In the genomic region with DNA sequence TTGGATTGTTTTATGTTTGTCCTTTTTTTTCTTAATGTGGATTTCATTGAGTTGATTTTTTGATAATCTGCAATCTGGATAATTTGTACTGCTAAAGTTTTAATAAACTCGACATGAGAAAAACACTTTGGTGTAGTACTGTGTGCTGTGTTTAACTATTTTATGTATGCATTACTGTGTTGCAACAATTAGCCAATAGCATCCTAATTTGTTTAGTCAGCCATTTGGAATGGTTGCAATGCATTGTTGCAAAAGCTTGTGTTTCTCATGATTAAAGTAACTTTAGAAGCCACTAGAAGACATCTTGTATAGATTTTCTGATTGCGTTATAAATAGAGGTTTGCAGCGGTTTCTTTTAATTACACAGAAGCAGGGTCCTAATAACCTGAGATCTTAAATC, we compare ENCODE assay signal across 1 cellular context.
TF ChIP-seq lines count a peak whose summit lies in the region.

No MANE protein-coding gene starts in this region.

TF ChIP-seq in IMR-90, 13 proteins besides CTCF, POLR2A, EP300 and RAD21 (continued from another document):
- TF ChIP-seq, protein P1, sequence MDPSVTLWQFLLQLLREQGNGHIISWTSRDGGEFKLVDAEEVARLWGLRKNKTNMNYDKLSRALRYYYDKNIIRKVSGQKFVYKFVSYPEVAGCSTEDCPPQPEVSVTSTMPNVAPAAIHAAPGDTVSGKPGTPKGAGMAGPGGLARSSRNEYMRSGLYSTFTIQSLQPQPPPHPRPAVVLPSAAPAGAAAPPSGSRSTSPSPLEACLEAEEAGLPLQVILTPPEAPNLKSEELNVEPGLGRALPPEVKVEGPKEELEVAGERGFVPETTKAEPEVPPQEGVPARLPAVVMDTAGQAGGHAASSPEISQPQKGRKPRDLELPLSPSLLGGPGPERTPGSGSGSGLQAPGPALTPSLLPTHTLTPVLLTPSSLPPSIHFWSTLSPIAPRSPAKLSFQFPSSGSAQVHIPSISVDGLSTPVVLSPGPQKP (IDR thresholded peaks at IDR 0.05; ENCODE audit: borderline replicate concordance, low read depth, low read length) = no peak
- peak; percentile 75 for TF ChIP-seq MAFK (IDR thresholded peaks at IDR 0.05; ENCODE audit: low read depth, low read length)
